In genomic region chr6:144285548-144285797, GRCh38 we compare ENCODE assay signal across 8 cellular contexts. TPM values are rescaled to one million over a fixed set of nuclear protein-coding genes. Genes with fewer than 3 reads are reported as not detected.
A peak's percentile ranks its signal among the peaks of the same experiment; 100 is the strongest.
DNase-seq lines count a peak whose midpoint lies in the region; ATAC-seq and TF ChIP-seq lines count a peak whose summit lies in the region.

No MANE protein-coding gene starts in this region.

- intact Hi-C loops in PC-3 (cut with micrococcal nuclease) = loop anchor here (5.0 kb wide), 1 partner anchor 178 kb away; no protein-coding TSS in a partner anchor

- no peaks in the 10 kb centered on the region for H4K20me1 ChIP-seq in PC-3 (ENCODE audit: low read length)

- no peaks in the 10 kb centered on the region for H3K9me2 ChIP-seq in PC-3 (replicated peaks; ENCODE audit: low read length)

- peak overlapping the region; percentile 29 for H2BK5ac ChIP-seq in trophoblast cell (ENCODE audit: low read depth, low read length, poor library complexity)

- H3K36me3 ChIP-seq in PC-3 (ENCODE audit: low read depth, low read length) (peaks cover 2% of the 10 kb centered on the region; the same call in 1 of the 2 replicates), trophoblast cell (ENCODE audit: control insufficient read depth in 1 of 2, insufficient read depth in 2 of 2, low read length in 2 of 2) (no peaks in the 10 kb centered on the region)

- H3K9me3 ChIP-seq in PC-3 (ENCODE audit: low read length) (no peaks in the 10 kb centered on the region), trophoblast cell (ENCODE audit: insufficient read depth, low read depth, low read length) (no peaks in the 10 kb centered on the region)

- H3K79me1 ChIP-seq in trophoblast cell (ENCODE audit: low read length) = peaks cover 16% of the 10 kb centered on the region

- H3K27ac ChIP-seq in PC-3 (ENCODE audit: low read length) = peak overlapping the region; percentile 94
- peak overlapping the region; percentile 99 for H3K27ac ChIP-seq in trophoblast cell (ENCODE audit: low read depth, low read length)

- ATAC-seq in GM21447 (IDR thresholded peaks at IDR 0.05; ENCODE audit: unreplicated experiment) = peak; percentile 33
- ATAC-seq in PC-3 = no peak
- no peak for ATAC-seq in GM18873 (IDR thresholded peaks at IDR 0.05; ENCODE audit: low FRiP score, unreplicated experiment)
- ATAC-seq in GM19328 (IDR thresholded peaks at IDR 0.05; ENCODE audit: unreplicated experiment) = no peak

- H3K4me3 ChIP-seq in PC-3 (ENCODE audit: low read length) (peak overlapping the region; percentile 92), epithelial cell of proximal tubule (ENCODE audit: low read depth, low read length) (peak overlapping the region; percentile 92), trophoblast cell (ENCODE audit: low read depth, low read length) (peak overlapping the region; percentile 88)

- POLR2A ChIA-PET in PC-3 (lab: Charles Lee; ENCODE audit: unreplicated experiment) = interaction anchor here (0.9 kb wide), 1 partner anchor 69 kb away, joined by 12 read pairs; no protein-coding TSS in a partner anchor

- DNase-seq in AG08396 (ENCODE audit: low spot score) = peak; percentile 40
- peak; percentile 14 for DNase-seq in PC-3
- no peak for DNase-seq in epithelial cell of proximal tubule (ENCODE audit: low read depth)
- no peak for DNase-seq in trophoblast cell
- no peak for DNase-seq in GM19240 (ENCODE audit: insufficient read length, low spot score)

- H3K79me2 ChIP-seq in PC-3 (ENCODE audit: low read length) (peaks cover 48% of the 10 kb centered on the region), trophoblast cell (ENCODE audit: control insufficient read depth, insufficient read depth, low read length, poor library complexity) (peaks cover 14% of the 10 kb centered on the region)

- H3K18ac ChIP-seq in trophoblast cell (ENCODE audit: low read length) = no peak overlapping the region

- H3K4ac ChIP-seq in trophoblast cell (ENCODE audit: low read depth, low read length) = no peak overlapping the region

- no TSS peak for BruUV-seq in PC-3 (replicated peaks; lab: Mats Ljungman, UMichigan)

- no peaks in the 10 kb centered on the region for H3F3A ChIP-seq in PC-3 (ENCODE audit: low read length, unreplicated experiment)

- no CpG with 5 or more reads among the region's 15 CpGs for WGBS in trophoblast cell (ENCODE audit: extremely low coverage, insufficient coverage, insufficient read length)

- H3K23ac ChIP-seq in trophoblast cell (ENCODE audit: low read length) = no peak overlapping the region

- no peak overlapping the region for H4K8ac ChIP-seq in trophoblast cell (ENCODE audit: low read depth, low read length)

- peak overlapping the region; percentile 94 for H3K9ac ChIP-seq in PC-3 (ENCODE audit: low read length)
- peak overlapping the region; percentile 73 for H3K9ac ChIP-seq in trophoblast cell (ENCODE audit: low read length)

- H3K4me2 ChIP-seq in PC-3 (ENCODE audit: low read length) (peak overlapping the region; percentile 81), trophoblast cell (ENCODE audit: low read length) (peak overlapping the region; percentile 73)

- no peak for TF ChIP-seq CTCF in PC-3 (conservative IDR thresholded peaks at IDR 0.05; ENCODE audit: low read depth, low read length)
- no peak for TF ChIP-seq CTCF in epithelial cell of proximal tubule (conservative IDR thresholded peaks at IDR 0.05; ENCODE audit: low read depth, low read length)

- peak overlapping the region; percentile 78 for H2AFZ ChIP-seq in PC-3 (ENCODE audit: low read length)
- H2AFZ ChIP-seq in trophoblast cell (ENCODE audit: insufficient read depth, low read length, poor library complexity) = no peak overlapping the region

- H2BK120ac ChIP-seq in trophoblast cell (ENCODE audit: insufficient read depth, low read length, poor library complexity) = no peak overlapping the region

- H2AK5ac ChIP-seq in trophoblast cell (ENCODE audit: low read length) = no peak overlapping the region

- H4K12ac ChIP-seq in trophoblast cell (ENCODE audit: low read depth, low read length) = no peak overlapping the region

- H3K27me3 ChIP-seq in PC-3 (ENCODE audit: low read length) (no peaks in the 10 kb centered on the region), trophoblast cell (ENCODE audit: insufficient read depth, low read length) (no peaks in the 10 kb centered on the region)

- H4K91ac ChIP-seq in trophoblast cell (ENCODE audit: low read depth, low read length) = no peak overlapping the region

- CTCF ChIA-PET in PC-3 (lab: Charles Lee) = interaction anchor here (0.8 kb wide), 1 partner anchor 20 kb away, joined by 3 read pairs; no protein-coding TSS in a partner anchor

- H3K4me1 ChIP-seq in PC-3 (ENCODE audit: insufficient read depth, low read length) (peaks cover 14% of the 10 kb centered on the region), trophoblast cell (ENCODE audit: control insufficient read depth in 1 of 2, insufficient read depth in 2 of 2, low read length in 2 of 2) (no peaks in the 10 kb centered on the region)

- no peak overlapping the region for H3K14ac ChIP-seq in trophoblast cell (ENCODE audit: low read length)

- H2BK12ac ChIP-seq in trophoblast cell (ENCODE audit: low read length) = no peak overlapping the region

RNA-seq across cellular contexts. Expression of gene UTRN, which starts 0.3 kb away (rescaled TPM):
- total RNA-seq in PC-3 (2014; rRNA removed) (49.0 and 58.3 TPM in 2 replicates), epithelial cell of proximal tubule (28.1 and 34.4 TPM in 2 replicates)
- 23.2 and 24.1 TPM in 2 replicates for polyA plus RNA-seq in trophoblast cell (2013)

Comparison
In these comparisons a context has a peak if more than half of its experiments do, and no peak if none do; other contexts are left out.
1. DNase-seq: peak in AG08396 (single experiment) and PC-3 (single experiment); none in epithelial cell of proximal tubule (single experiment), trophoblast cell (0 of 2) and GM19240 (single experiment).
2. Peak in every context shown above with its lines, with median percentiles within 50 percentile points of each other: H3K4me3 ChIP-seq.